Comparison of ENCODE assay signal across 10 cellular contexts in the genomic region with DNA sequence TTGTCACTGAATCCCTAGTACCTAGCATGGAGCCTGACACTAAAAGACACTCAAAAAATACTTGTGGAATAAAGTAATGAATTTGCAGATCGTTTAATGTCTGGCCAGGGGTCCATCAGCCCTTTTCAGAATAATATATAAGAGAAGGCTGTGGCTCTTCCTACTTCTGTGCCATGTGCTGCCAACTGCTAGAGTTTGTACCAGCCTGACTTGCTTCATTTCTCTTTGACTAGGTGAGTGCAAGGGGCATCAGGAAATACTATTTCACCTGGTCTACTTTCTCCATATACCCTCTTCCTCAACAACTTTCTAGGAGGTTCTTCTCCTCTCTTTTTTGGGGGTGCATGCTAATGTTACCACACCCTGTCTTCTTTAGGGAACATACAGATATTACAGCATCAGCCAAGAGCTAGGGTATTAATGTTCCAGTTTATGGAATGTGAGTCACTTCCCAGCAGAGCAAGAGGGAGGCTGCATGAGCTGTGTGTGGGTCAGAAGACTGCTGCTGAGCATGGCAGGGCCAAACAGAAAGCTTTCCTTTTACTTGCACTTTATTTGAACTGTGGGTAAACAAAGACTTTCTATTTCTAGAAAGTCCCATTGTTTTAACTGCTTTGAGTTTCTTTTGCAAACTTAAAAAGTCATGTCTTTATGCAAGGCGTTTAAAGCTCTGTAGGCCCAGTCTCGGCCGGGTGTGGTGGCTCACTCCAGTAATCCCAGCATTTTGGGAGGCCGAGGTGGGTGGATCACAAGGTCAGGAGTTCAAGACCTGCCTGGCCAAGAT.
DNase-seq lines count a peak whose midpoint lies in the region; ATAC-seq and TF ChIP-seq lines count a peak whose summit lies in the region.
"Had no signal": no experiment of that assay in that cellular context is flagged by ENCODE, and none has a peak within 500 bp of the region (broad histone marks: within the 10 kb centered on the region; RNA-seq: fewer than 3 reads in every experiment).

No MANE protein-coding gene starts in this region.

- TF ChIP-seq CTCF in upper lobe of right lung (IDR thresholded peaks at IDR 0.05), result no peak

- H3K27me3 ChIP-seq in upper lobe of right lung, result no peaks in the 10 kb centered on the region
- no peaks in the 10 kb centered on the region for H3K27me3 ChIP-seq in effector memory CD4-positive, alpha-beta T cell (replicated peaks; ENCODE audit: control insufficient read depth, insufficient read depth, low read length, poor library complexity, severe bottlenecking)

- H3K4me3 ChIP-seq in upper lobe of right lung, result no peak overlapping the region
- H3K4me3 ChIP-seq in effector memory CD4-positive, alpha-beta T cell (ENCODE audit: insufficient read depth, low read depth, low read length, poor library complexity, severe bottlenecking), result no peak overlapping the region

- peak; percentile 47 for ATAC-seq in upper lobe of right lung
- no peak for ATAC-seq in GM21526 (IDR thresholded peaks at IDR 0.05; ENCODE audit: low FRiP score, unreplicated experiment)

- intact Hi-C loops in upper lobe of right lung (cut with DNase I), result no loop called here

- H3K9me3 ChIP-seq in upper lobe of right lung, result no peaks in the 10 kb centered on the region
- H3K9me3 ChIP-seq in effector memory CD4-positive, alpha-beta T cell (ENCODE audit: control insufficient read depth, low read length), result no peaks in the 10 kb centered on the region

- no peaks in the 10 kb centered on the region for H3K36me3 ChIP-seq in upper lobe of right lung
- H3K36me3 ChIP-seq in effector memory CD4-positive, alpha-beta T cell (ENCODE audit: control insufficient read depth, insufficient read depth, low read length), result no peaks in the 10 kb centered on the region

- DNase-seq in LHCN-M2 (ENCODE audit: low read depth) (peak; percentile 89), dedifferentiated amniotic fluid mesenchymal stem cell (ENCODE audit: extremely low spot score) (peak; percentile 51), kidney tubule cell (ENCODE audit: low spot score) (peak; percentile 49), upper lobe of right lung (no peak), NCI-H1105 (lab: John Stamatoyannopoulos, UW) (no peak)
- DNase-seq in effector memory CD4-positive, alpha-beta T cell, result no peak
- no peak for DNase-seq in effector CD4-positive, alpha-beta T cell
- DNase-seq: activated effector memory CD4-positive, alpha-beta T cell treated with anti-CD3 and anti-CD28 coated beads, Interleukin-2, amount 50 U/mL, for 16 hours; NCI-H2171 had no signal

- no peak overlapping the region for H3K27ac ChIP-seq in upper lobe of right lung
- no peak overlapping the region for H3K27ac ChIP-seq in effector memory CD4-positive, alpha-beta T cell (ENCODE audit: insufficient read depth, low read length, poor library complexity, severe bottlenecking)

- no peaks in the 10 kb centered on the region for H3K4me1 ChIP-seq in upper lobe of right lung
- H3K4me1 ChIP-seq in effector memory CD4-positive, alpha-beta T cell (ENCODE audit: control insufficient read depth, insufficient read depth, low read length, poor library complexity, severe bottlenecking), result no peaks in the 10 kb centered on the region

Comparison
In these comparisons a context has a peak if more than half of its experiments do, and no peak if none do; other contexts are left out.
1. DNase-seq: peak in LHCN-M2 (single experiment), dedifferentiated amniotic fluid mesenchymal stem cell (single experiment) and kidney tubule cell (single experiment); none in upper lobe of right lung (single experiment), effector memory CD4-positive, alpha-beta T cell (0 of 3), effector CD4-positive, alpha-beta T cell (single experiment) and NCI-H1105 (single experiment).